Comparison of ENCODE assay signal across 15 cellular contexts in genomic region chr2:112021781-112022231, GRCh38. TPM values are rescaled to one million over a fixed set of nuclear protein-coding genes. Genes with fewer than 3 reads are reported as not detected.
A peak's percentile ranks its signal among the peaks of the same experiment; 100 is the strongest.
DNase-seq lines count a peak whose midpoint lies in the region; ATAC-seq and TF ChIP-seq lines count a peak whose summit lies in the region.
"Had no signal": no experiment of that assay in that cellular context is flagged by ENCODE, and none has a peak within 500 bp of the region (broad histone marks: within the 10 kb centered on the region; RNA-seq: fewer than 3 reads in every experiment).

No MANE protein-coding gene starts in this region.

- H3K36me3 Mint-ChIP-seq in HFFc6 (ENCODE audit: low read depth): no peaks in the 10 kb centered on the region

- H3K27me3 Mint-ChIP-seq in HFFc6 (ENCODE audit: insufficient read depth): peaks cover 40% of the 10 kb centered on the region

- peak; percentile 18 for DNase-seq in AG10803 (ENCODE audit: low read depth)
- DNase-seq in HFFc6: peak; percentile 13
- peak; percentile 42 for DNase-seq in SW480 (ENCODE audit: low spot score)
- DNase-seq in fibroblast of villous mesenchyme (ENCODE audit: low read depth): peak; percentile 21
- DNase-seq in HuH-7.5 (ENCODE audit: low spot score): no peak
- DNase-seq in sigmoid colon: no peak
- DNase-seq: activated CD8-positive, alpha-beta memory T cell treated with anti-CD3 and anti-CD28 coated beads for 24 hours; aorta; midbrain; NCI-H2029; ovary; spleen had no signal

- no peak overlapping the region for H3K27ac Mint-ChIP-seq in HFFc6

- H3K27me3 ChIP-seq in sigmoid colon: no peaks in the 10 kb centered on the region
- H3K27me3 ChIP-seq: ovary, spleen had no signal

- no peaks in the 10 kb centered on the region for H3K9me3 ChIP-seq in sigmoid colon
- H3K9me3 ChIP-seq: ovary, spleen had no signal

- no peak overlapping the region for H3K4me3 Mint-ChIP-seq in HFFc6

- H3K27ac ChIP-seq in sigmoid colon: no peak overlapping the region
- H3K27ac ChIP-seq: ovary, VCaP had no signal

- H3K4me3 ChIP-seq in AG10803 (ENCODE audit: low read length) (no peak overlapping the region), fibroblast of villous mesenchyme (ENCODE audit: low read depth, low read length) (no peak overlapping the region), sigmoid colon (no peak overlapping the region)
- H3K4me3 ChIP-seq: ovary, spleen had no signal

- intact Hi-C loops in sigmoid colon (cut with DNase I): no loop called here

- TF ChIP-seq CTCF in AG10803 (conservative IDR thresholded peaks at IDR 0.05; ENCODE audit: low read length): no peak
- no peak for TF ChIP-seq CTCF in HFFc6 (IDR thresholded peaks at IDR 0.05)
- TF ChIP-seq CTCF in fibroblast of villous mesenchyme (IDR thresholded peaks at IDR 0.05; ENCODE audit: insufficient read depth, low read depth, low read length): no peak
- TF ChIP-seq CTCF in sigmoid colon (IDR thresholded peaks at IDR 0.05): no peak

- no peak for ATAC-seq in HG03039 (IDR thresholded peaks at IDR 0.05; ENCODE audit: unreplicated experiment)
- no peak for ATAC-seq in HG03565 (IDR thresholded peaks at IDR 0.05; ENCODE audit: unreplicated experiment)

- 0 out of 2 replicates have a peak, but pooled peaks cover 4% of the 10 kb centered on the region for H3K4me1 Mint-ChIP-seq in HFFc6 (ENCODE audit: low read depth)

- no peaks in the 10 kb centered on the region for H3K4me1 ChIP-seq in sigmoid colon

- H3K9me3 Mint-ChIP-seq in HFFc6: peaks cover 5% of the 10 kb centered on the region

- TF ChIP-seq EP300 in sigmoid colon (IDR thresholded peaks at IDR 0.05): no peak

- 61 to 89% methylated on average over 8 of the region's 8 CpGs for WGBS in sigmoid colon, 2 donors

- TF ChIP-seq POLR2A in sigmoid colon (IDR thresholded peaks at IDR 0.05): no peak

- H3K36me3 ChIP-seq in sigmoid colon: peaks cover 0 to 18% (median 2%) of the 10 kb centered on the region in 4 donors
- H3K36me3 ChIP-seq: ovary had no signal

RNA-seq across cellular contexts. Expression of gene TMEM87B, which starts 33.3 kb away (rescaled TPM):
- total RNA-seq in HFFc6 (2021; fragmentation: NEBNext Ultra II Directional; extraction: Animal tissue kit (Norgen Biotek cat#: 25700)): 10 to 100 TPM; 37.9 to 51.6 (median 39.7) TPM
- total RNA-seq in fibroblast of villous mesenchyme: 48.3 and 112 TPM in 2 replicates
- total RNA-seq in sigmoid colon: 10 to 100 TPM; 16.7 to 36.7 (median 20.5) TPM
- 10 to 100 TPM; 10.2 to 26.2 (median 12.0) TPM for polyA plus RNA-seq in sigmoid colon

Comparison
In these comparisons a context has a peak if more than half of its experiments do, and no peak if none do; other contexts are left out.
1. DNase-seq: peak in AG10803 (single experiment), HFFc6 (single experiment), SW480 (single experiment) and fibroblast of villous mesenchyme (single experiment); none in HuH-7.5 (single experiment) and sigmoid colon (single experiment).